Comparison of ENCODE assay signal across 13 cellular contexts in genomic region chr5:124905756-124906155, GRCh38.
A peak's percentile ranks its signal among the peaks of the same experiment; 100 is the strongest.
DNase-seq lines count a peak whose midpoint lies in the region; TF ChIP-seq lines count a peak whose summit lies in the region.
"Had no signal": no experiment of that assay in that cellular context is flagged by ENCODE, and none has a peak within 500 bp of the region (broad histone marks: within the 10 kb centered on the region; RNA-seq: fewer than 3 reads in every experiment).

No MANE protein-coding gene starts in this region.

- peak overlapping the region; percentile 52 to 57 for H3K27ac ChIP-seq in ascending aorta
- H3K27ac ChIP-seq in mesodermal cell (ENCODE audit: low read depth, low read length, severe bottlenecking) = peak overlapping the region; percentile 84
- peak overlapping the region; percentile 91 for H3K27ac ChIP-seq in substantia nigra (ENCODE audit: low read depth, low read length, poor library complexity, severe bottlenecking)
- no peak overlapping the region for H3K27ac ChIP-seq in suprapubic skin

- DNase-seq in NCI-H524 (lab: John Stamatoyannopoulos, UW) (peak; percentile 45 to 80), ascending aorta (ENCODE audit: low spot score in 2 of 2) (no peak), substantia nigra (lab: John Stamatoyannopoulos, UW) (no peak), suprapubic skin (ENCODE audit: low spot score in 2 of 2) (no peak)
- no peak for DNase-seq in activated CD8-positive, alpha-beta memory T cell treated with anti-CD3 and anti-CD28 coated beads, Interleukin-2, amount 50 U/mL, for 4 hours
- DNase-seq in activated T-cell treated with anti-CD3 and anti-CD28 coated beads, Interleukin-2, amount 50 U/mL, for 1 hour = no peak
- DNase-seq: activated gamma-delta T cell treated with Interleukin-2 at 50 U/mL for 16 hours; dermis blood vessel endothelial cell; NCI-H226; SIG-M5; stimulated activated CD4-positive, alpha-beta T cell treated with anti-CD3 and anti-CD28 coated beads, Interleukin-2, amount 100 ng/mL, for 48 hours had no signal

- no peak for TF ChIP-seq CTCF in ascending aorta (IDR thresholded peaks at IDR 0.05)
- no peak for TF ChIP-seq CTCF in suprapubic skin (IDR thresholded peaks at IDR 0.05)

- H3K4me3 ChIP-seq in ascending aorta (no peak overlapping the region), mesodermal cell (ENCODE audit: extremely low read depth, insufficient read depth, low read length, poor library complexity, severe bottlenecking) (no peak overlapping the region), suprapubic skin (no peak overlapping the region)

- intact Hi-C loops in ascending aorta (cut with DNase I) = loop anchor here (2.0 to 10.0 kb wide), 5 partner anchors 159 to 577 kb away; partner anchors contain the start of gene ZNF608

- H3K36me3 ChIP-seq in ascending aorta (no peaks in the 10 kb centered on the region), mesodermal cell (ENCODE audit: control insufficient read depth, insufficient read depth, low read length) (no peaks in the 10 kb centered on the region), suprapubic skin (no peaks in the 10 kb centered on the region)
- H3K36me3 ChIP-seq: thoracic aorta had no signal

- no peaks in the 10 kb centered on the region for H3K9me3 ChIP-seq in ascending aorta
- H3K9me3 ChIP-seq in mesodermal cell (ENCODE audit: control insufficient read depth, low read length) = no peaks in the 10 kb centered on the region
- H3K9me3 ChIP-seq in suprapubic skin = no peaks in the 10 kb centered on the region
- H3K9me3 ChIP-seq: thoracic aorta had no signal

- no peak for TF ChIP-seq POLR2A in suprapubic skin (IDR thresholded peaks at IDR 0.05)

- H3K27me3 ChIP-seq in ascending aorta (no peaks in the 10 kb centered on the region), suprapubic skin (no peaks in the 10 kb centered on the region)

- WGBS in mesodermal cell (ENCODE audit: insufficient coverage in 2 of 2), 2 experiments = 88% methylated on average over 1 of the region's 1 CpG; no CpG with 5 or more reads in 1 of the 2 experiments
- 88% methylated on average over 1 of the region's 1 CpG for WGBS in suprapubic skin

- H3K4me1 ChIP-seq in ascending aorta = peaks cover 4 to 20% of the 10 kb centered on the region in 2 donors
- peaks cover 51% of the 10 kb centered on the region for H3K4me1 ChIP-seq in mesodermal cell (ENCODE audit: control insufficient read depth, insufficient read depth, low read length, poor library complexity, severe bottlenecking)
- peaks cover 38% of the 10 kb centered on the region for H3K4me1 ChIP-seq in suprapubic skin

- TF ChIP-seq EP300 in suprapubic skin (IDR thresholded peaks at IDR 0.05) = no peak

Comparison
In these comparisons a context has a peak if more than half of its experiments do, and no peak if none do; other contexts are left out.
1. DNase-seq: peak in NCI-H524 (2 of 2); none in ascending aorta (0 of 2), substantia nigra (0 of 49), activated CD8-positive, alpha-beta memory T cell treated with anti-CD3 and anti-CD28 coated beads, Interleukin-2, amount 50 U/mL, for 4 hours (single experiment), suprapubic skin (0 of 2) and activated T-cell treated with anti-CD3 and anti-CD28 coated beads, Interleukin-2, amount 50 U/mL, for 1 hour (single experiment).